14 cellular contexts compared by ENCODE assay signal in the genomic region with DNA sequence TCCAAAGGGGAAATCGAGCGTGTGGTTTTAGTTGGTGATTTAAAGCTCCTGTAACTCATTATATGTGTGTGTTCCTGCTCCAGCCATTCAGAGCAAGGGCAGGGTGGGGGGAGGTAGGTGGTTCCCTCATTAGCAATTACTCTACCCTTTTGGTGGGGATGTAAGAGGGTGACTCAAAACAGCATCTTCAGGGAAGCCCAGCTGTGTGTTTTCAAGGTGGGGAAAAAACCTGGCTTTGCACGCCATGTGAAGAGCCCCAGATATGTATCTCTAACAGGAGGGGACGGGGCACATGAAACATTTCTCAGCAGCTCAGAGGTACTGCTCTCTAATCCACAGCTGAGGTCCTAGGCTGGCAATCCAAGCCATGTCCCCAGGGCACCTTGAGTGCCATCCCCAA.
DNase-seq lines count a peak whose midpoint lies in the region; ATAC-seq, FAIRE-seq and TF ChIP-seq lines count a peak whose summit lies in the region.
"Had no signal": no experiment of that assay in that cellular context is flagged by ENCODE, and none has a peak within 500 bp of the region (broad histone marks: within the 10 kb centered on the region; RNA-seq: fewer than 3 reads in every experiment).

No MANE protein-coding gene starts in this region.

- intact Hi-C loops in Right ventricle myocardium inferior (cut with DNase I): no loop called here

- no peak for TF ChIP-seq POLR2A in GM12891 (IDR thresholded peaks at IDR 0.05; ENCODE audit: low read depth, low read length)

- ATAC-seq in GM19328 (IDR thresholded peaks at IDR 0.05; ENCODE audit: unreplicated experiment): peak; percentile 93
- ATAC-seq in HG02642 (IDR thresholded peaks at IDR 0.05; ENCODE audit: poor library complexity, unreplicated experiment): peak; percentile 88
- peak; percentile 93 for ATAC-seq in HG03432 (IDR thresholded peaks at IDR 0.05; ENCODE audit: unreplicated experiment)
- no peak for ATAC-seq in Right ventricle myocardium inferior
- ATAC-seq: naive thymus-derived CD8-positive, alpha-beta T cell; PC-3 had no signal

- DNase-seq in GM12891 (ENCODE audit: insufficient read length, low spot score): peak; percentile 26
- no peak for DNase-seq in Right ventricle myocardium inferior (ENCODE audit: missing footprints)
- no peak for DNase-seq in NCI-H526 (lab: John Stamatoyannopoulos, UW)
- no peak for DNase-seq in NCI-H446 treated with DMSO at 0.1 percent for 48 hours (lab: John Stamatoyannopoulos, UW)
- DNase-seq in activated CD4-positive, alpha-beta T cell treated with anti-CD3 and anti-CD28 coated beads, Interleukin-2, amount 50 U/mL, for 1 hour: no peak
- DNase-seq: naive thymus-derived CD8-positive, alpha-beta T cell; NCI-H1105; PC-3; stomach; T1000 had no signal

- FAIRE-seq in GM12891 (lab: Jason Lieb, UNC): peak; percentile 85
- FAIRE-seq: bronchial epithelial cell had no signal

TF ChIP-seq in GM12891, 5 proteins besides CTCF, POLR2A, EP300 and RAD21:
- peak; percentile 96 for TF ChIP-seq POU2F2 (IDR thresholded peaks at IDR 0.05; ENCODE audit: low read depth, low read length)
- TF ChIP-seq PAX5 (IDR thresholded peaks at IDR 0.05; ENCODE audit: insufficient read depth, low read length, severe bottlenecking): peak; percentile 57
- TF ChIP-seq SPI1 (IDR thresholded peaks at IDR 0.05; ENCODE audit: low read depth, low read length): 0 out of 2 replicates have a peak, but pooled peaks have one; percentile 19
- no peak; the same call in 1 of the 2 replicates for TF ChIP-seq POLR2AphosphoS5 (IDR thresholded peaks at IDR 0.05; ENCODE audit: low read depth, low read length)
- 0 out of 2 replicates have a peak, but pooled peaks have one; percentile 22 for TF ChIP-seq TAF1 (IDR thresholded peaks at IDR 0.05; ENCODE audit: low read depth, low read length)
